26 cellular contexts compared by ENCODE assay signal in the genomic region with DNA sequence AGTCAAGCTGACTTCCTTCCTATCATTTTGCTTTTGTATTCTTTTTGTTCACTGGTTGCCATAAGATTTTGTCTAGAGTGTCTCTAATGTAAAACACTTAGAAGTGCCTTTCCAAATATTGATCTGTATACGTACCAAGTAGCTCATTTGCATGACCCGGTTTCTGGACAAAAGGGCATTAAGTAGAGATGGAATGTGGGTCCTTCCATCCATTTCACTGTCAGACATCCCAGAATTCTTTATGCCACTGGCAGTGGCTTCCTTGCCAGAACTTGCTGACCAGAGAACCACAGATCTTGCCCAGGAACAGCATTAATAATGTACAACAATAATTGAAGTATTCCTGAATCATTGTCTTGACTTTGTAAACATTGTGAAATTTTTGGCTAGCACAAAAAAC.
A peak's percentile ranks its signal among the peaks of the same experiment; 100 is the strongest.
DNase-seq lines count a peak whose midpoint lies in the region; ATAC-seq, FAIRE-seq and TF ChIP-seq lines count a peak whose summit lies in the region.
"Had no signal": no experiment of that assay in that cellular context is flagged by ENCODE, and none has a peak within 500 bp of the region (broad histone marks: within the 10 kb centered on the region; RNA-seq: fewer than 3 reads in every experiment).

No MANE protein-coding gene starts in this region.

- H3K9me3 Mint-ChIP-seq in glutamatergic neuron (ENCODE audit: unreplicated experiment) (no peaks in the 10 kb centered on the region), endothelial cell (ENCODE audit: unreplicated experiment) (no peaks in the 10 kb centered on the region)
- H3K9me3 Mint-ChIP-seq: activated B cell treated with CpG ODN at 0.5 μM for 24 hours; activated naive CD4-positive, alpha-beta T cell treated with anti-CD3 and anti-CD28 coated beads for 36 hours; brain had no signal

- TF ChIP-seq CTCF in D721Med (IDR thresholded peaks at IDR 0.05; ENCODE audit: insufficient read depth, missing control alignments) = no peak
- TF ChIP-seq CTCF in glutamatergic neuron (IDR thresholded peaks at IDR 0.05; ENCODE audit: partially characterized antibody, unreplicated experiment) = no peak
- TF ChIP-seq CTCF in endothelial cell (IDR thresholded peaks at IDR 0.05; ENCODE audit: unreplicated experiment) = no peak

- H3K27ac Mint-ChIP-seq in glutamatergic neuron (ENCODE audit: unreplicated experiment) = peak overlapping the region; percentile 97
- no peak overlapping the region for H3K27ac Mint-ChIP-seq in endothelial cell (ENCODE audit: unreplicated experiment)
- H3K27ac Mint-ChIP-seq: activated B cell treated with CpG ODN at 0.5 μM for 24 hours; activated naive CD4-positive, alpha-beta T cell treated with anti-CD3 and anti-CD28 coated beads for 36 hours; memory B cell; stimulated activated effector memory CD8-positive, alpha-beta T cell treated with anti-CD3 and anti-CD28 coated beads, Interleukin-12 subunit alpha, Interleukin-12 subunit beta, amount 100 ng/mL, for 72 hours had no signal

- no peak for ATAC-seq in HG03095 (IDR thresholded peaks at IDR 0.05; ENCODE audit: unreplicated experiment)
- ATAC-seq: foreskin keratinocyte; Panc1; stimulated activated effector memory CD8-positive, alpha-beta T cell treated with anti-CD3 and anti-CD28 coated beads, Interleukin-12 subunit alpha, Interleukin-12 subunit beta, amount 100 ng/mL, for 72 hours had no signal

- H3K9me3 ChIP-seq in KOPT-K1 (ENCODE audit: insufficient read depth, low read length, poor library complexity, severe bottlenecking) = no peaks in the 10 kb centered on the region
- H3K9me3 ChIP-seq: adrenal gland, suprapubic skin had no signal

- H3K4me1 Mint-ChIP-seq in glutamatergic neuron (ENCODE audit: low read depth, unreplicated experiment) = peaks cover 41% of the 10 kb centered on the region
- H3K4me1 Mint-ChIP-seq in endothelial cell (ENCODE audit: unreplicated experiment) = peaks cover 20% of the 10 kb centered on the region
- H3K4me1 Mint-ChIP-seq: activated B cell treated with CpG ODN at 0.5 μM for 24 hours; memory B cell; stimulated activated effector memory CD8-positive, alpha-beta T cell treated with anti-CD3 and anti-CD28 coated beads, Interleukin-12 subunit alpha, Interleukin-12 subunit beta, amount 100 ng/mL, for 72 hours had no signal

- DNase-seq in D721Med (ENCODE audit: insufficient read length, low spot score) (no peak), RPMI8226 (peak; percentile 38), glutamatergic neuron (no peak), endothelial cell (ENCODE audit: low spot score) (no peak), RKO (ENCODE audit: low spot score) (no peak), DMS 273 (lab: John Stamatoyannopoulos, UW; ENCODE audit: unreplicated experiment) (no peak)
- DNase-seq: activated B cell treated with CpG ODN at 0.5 μM for 24 hours; activated CD4-positive, alpha-beta T cell treated with anti-CD3 and anti-CD28 coated beads, Interleukin-2, amount 50 U/mL, for 48 hours; activated naive CD4-positive, alpha-beta T cell treated with anti-CD3 and anti-CD28 coated beads for 36 hours; adrenal gland; DMS53; effector memory CD4-positive, alpha-beta T cell; foreskin keratinocyte; GDM1; Karpas-422; NCI-H1930; NCI-H446; stimulated activated CD4-positive, alpha-beta T cell treated with anti-CD3 and anti-CD28 coated beads, Interleukin-4, amount 100 ng/mL, for 24 hours; SW 1271 had no signal

- H3K4me3 Mint-ChIP-seq in glutamatergic neuron (ENCODE audit: unreplicated experiment) (peak overlapping the region; percentile 83), endothelial cell (ENCODE audit: unreplicated experiment) (no peak overlapping the region)
- H3K4me3 Mint-ChIP-seq: activated B cell treated with CpG ODN at 0.5 μM for 24 hours; activated naive CD4-positive, alpha-beta T cell treated with anti-CD3 and anti-CD28 coated beads for 36 hours; memory B cell; stimulated activated effector memory CD8-positive, alpha-beta T cell treated with anti-CD3 and anti-CD28 coated beads, Interleukin-12 subunit alpha, Interleukin-12 subunit beta, amount 100 ng/mL, for 72 hours had no signal

- peak; percentile 81 for FAIRE-seq in D721Med (lab: Jason Lieb, UNC)

- H3K27ac ChIP-seq in KOPT-K1 (ENCODE audit: low read depth, low read length, poor library complexity, severe bottlenecking) = peak overlapping the region; percentile 86
- H3K27ac ChIP-seq: adrenal gland, foreskin keratinocyte, suprapubic skin had no signal

- H3K27me3 Mint-ChIP-seq in glutamatergic neuron (ENCODE audit: unreplicated experiment) (no peaks in the 10 kb centered on the region), endothelial cell (ENCODE audit: unreplicated experiment) (no peaks in the 10 kb centered on the region)
- H3K27me3 Mint-ChIP-seq: brain had no signal

- no peaks in the 10 kb centered on the region for H3K36me3 Mint-ChIP-seq in glutamatergic neuron (ENCODE audit: unreplicated experiment)
- H3K36me3 Mint-ChIP-seq in endothelial cell (ENCODE audit: low read depth, unreplicated experiment) = no peaks in the 10 kb centered on the region
- H3K36me3 Mint-ChIP-seq: brain; memory B cell; stimulated activated effector memory CD8-positive, alpha-beta T cell treated with anti-CD3 and anti-CD28 coated beads, Interleukin-12 subunit alpha, Interleukin-12 subunit beta, amount 100 ng/mL, for 72 hours had no signal

- H3K36me3 ChIP-seq in KOPT-K1 (ENCODE audit: insufficient read depth, low read length) = peaks cover 23% of the 10 kb centered on the region
- H3K36me3 ChIP-seq: adrenal gland, suprapubic skin had no signal
